In genomic region chr5:95996904-95997751, GRCh38 we compare ENCODE assay signal across 30 cellular contexts. TPM values are rescaled to one million over a fixed set of nuclear protein-coding genes. Genes with fewer than 3 reads are reported as not detected.
DNase-seq lines count a peak whose midpoint lies in the region; ATAC-seq and TF ChIP-seq lines count a peak whose summit lies in the region.
"Had no signal": no experiment of that assay in that cellular context is flagged by ENCODE, and none has a peak within 500 bp of the region (broad histone marks: within the 10 kb centered on the region; RNA-seq: fewer than 3 reads in every experiment).

No MANE protein-coding gene starts in this region.

- H4K20me1 ChIP-seq in Karpas-422 (ENCODE audit: insufficient read depth, low read depth, low read length): no peaks in the 10 kb centered on the region

- CTCF ChIA-PET in activated CD4-positive, alpha-beta T cell treated with anti-CD3 and anti-CD28 coated beads for 36 hours (lab: Charles Lee): no interaction called here

- DNase-seq in activated CD4-positive, alpha-beta T cell treated with anti-CD3 and anti-CD28 coated beads for 36 hours: no peak
- DNase-seq in activated CD4-positive, alpha-beta T cell treated with anti-CD3 and anti-CD28 coated beads for 48 hours: no peak
- DNase-seq in Karpas-422 (peak; percentile 34), endodermal cell (no peak), occipital lobe (lab: John Stamatoyannopoulos, UW) (no peak)
- no peak for DNase-seq in stimulated activated effector memory CD8-positive, alpha-beta T cell treated with anti-CD3 and anti-CD28 coated beads, Interleukin-12 subunit alpha, Interleukin-12 subunit beta, amount 100 ng/mL, for 72 hours (ENCODE audit: low spot score in 2 of 2)
- DNase-seq: activated CD4-positive, alpha-beta T cell treated with anti-CD3 and anti-CD28 coated beads, Interleukin-2, amount 50 U/mL, for 1 hour; activated CD8-positive, alpha-beta memory T cell treated with anti-CD3 and anti-CD28 coated beads, Interleukin-2, amount 10 ng/mL, durations not matched to agents 7 days and 5 days; activated naive CD4-positive, alpha-beta T cell treated with anti-CD3 and anti-CD28 coated beads for 36 hours; activated T-cell treated with anti-CD3 and anti-CD28 coated beads, Interleukin-2, amount 50 U/mL, for 72 hours; CD4-positive, alpha-beta T cell; dermis blood vessel endothelial cell; foreskin melanocyte; heart left ventricle; MM.1S; NCI-H1105 treated with DMSO at 0.1 percent for 48 hours; NCI-H2029 treated with DMSO at 0.1 percent for 48 hours; NCI-H345; NCI-H774; psoas muscle; stimulated activated CD4-positive, alpha-beta T cell treated with anti-CD3 and anti-CD28 coated beads, Interleukin-4, amount 100 ng/mL, for 24 hours; T-helper 9 cell; upper lobe of left lung had no signal

- H3K36me3 Mint-ChIP-seq in activated CD4-positive, alpha-beta T cell treated with anti-CD3 and anti-CD28 coated beads for 36 hours (ENCODE audit: low read depth): no peaks in the 10 kb centered on the region
- H3K36me3 Mint-ChIP-seq in endodermal cell (ENCODE audit: low read depth): no peaks in the 10 kb centered on the region
- H3K36me3 Mint-ChIP-seq in stimulated activated effector memory CD8-positive, alpha-beta T cell treated with anti-CD3 and anti-CD28 coated beads, Interleukin-12 subunit alpha, Interleukin-12 subunit beta, amount 100 ng/mL, for 72 hours: no peaks in the 10 kb centered on the region
- H3K36me3 Mint-ChIP-seq: brain, mesothelial cell of epicardium had no signal

- intact Hi-C loops in activated CD4-positive, alpha-beta T cell treated with anti-CD3 and anti-CD28 coated beads for 36 hours (cut with DNase I, micrococcal nuclease): no loop called here

- H3K4me3 ChIP-seq in Karpas-422 (ENCODE audit: low read length) (no peak overlapping the region), endodermal cell (ENCODE audit: low read length) (peak overlapping the region; percentile 39)
- H3K4me3 ChIP-seq: GM12878, heart left ventricle, psoas muscle, suprapubic skin, upper lobe of left lung had no signal

- H3K9ac ChIP-seq in Karpas-422 (ENCODE audit: low read length): no peak overlapping the region
- H3K9ac ChIP-seq in endodermal cell (ENCODE audit: extremely low read depth, low read length, poor library complexity, severe bottlenecking): no peak overlapping the region
- H3K9ac ChIP-seq: KMS-11 had no signal

- peaks cover 7% of the 10 kb centered on the region for H3K27me3 Mint-ChIP-seq in activated CD4-positive, alpha-beta T cell treated with anti-CD3 and anti-CD28 coated beads for 36 hours
- no peaks in the 10 kb centered on the region for H3K27me3 Mint-ChIP-seq in endodermal cell (ENCODE audit: insufficient read depth)
- H3K27me3 Mint-ChIP-seq: brain had no signal

- no peak for TF ChIP-seq CTCF in endodermal cell (conservative IDR thresholded peaks at IDR 0.05)

- H3K79me2 ChIP-seq in Karpas-422 (ENCODE audit: low read length): no peaks in the 10 kb centered on the region

- no peak overlapping the region for H3K4me2 ChIP-seq in Karpas-422 (ENCODE audit: low read depth, low read length, poor library complexity, severe bottlenecking)
- H3K4me2 ChIP-seq: KMS-11 had no signal

- peaks cover 7% of the 10 kb centered on the region for H3K4me1 Mint-ChIP-seq in activated CD4-positive, alpha-beta T cell treated with anti-CD3 and anti-CD28 coated beads for 36 hours
- H3K4me1 Mint-ChIP-seq in endodermal cell: peaks cover 34% of the 10 kb centered on the region
- H3K4me1 Mint-ChIP-seq in stimulated activated effector memory CD8-positive, alpha-beta T cell treated with anti-CD3 and anti-CD28 coated beads, Interleukin-12 subunit alpha, Interleukin-12 subunit beta, amount 100 ng/mL, for 72 hours: peaks cover 7% of the 10 kb centered on the region
- H3K4me1 Mint-ChIP-seq: activated CD8-positive, alpha-beta memory T cell treated with anti-CD3 and anti-CD28 coated beads, Interleukin-2, amount 10 ng/mL, durations not matched to agents 7 days and 5 days; brain; mesothelial cell of epicardium had no signal

- H3K4me3 Mint-ChIP-seq in activated CD4-positive, alpha-beta T cell treated with anti-CD3 and anti-CD28 coated beads for 36 hours: no peak overlapping the region
- H3K4me3 Mint-ChIP-seq in endodermal cell: no peak overlapping the region
- no peak overlapping the region for H3K4me3 Mint-ChIP-seq in stimulated activated effector memory CD8-positive, alpha-beta T cell treated with anti-CD3 and anti-CD28 coated beads, Interleukin-12 subunit alpha, Interleukin-12 subunit beta, amount 100 ng/mL, for 72 hours
- H3K4me3 Mint-ChIP-seq: activated CD8-positive, alpha-beta memory T cell treated with anti-CD3 and anti-CD28 coated beads, Interleukin-2, amount 10 ng/mL, durations not matched to agents 7 days and 5 days; activated naive CD4-positive, alpha-beta T cell treated with anti-CD3 and anti-CD28 coated beads for 36 hours; activated T-cell treated with anti-CD3 and anti-CD28 coated beads, Interleukin-2, amount 50 U/mL, for 72 hours; brain; CD4-positive, alpha-beta T cell; mesothelial cell of epicardium had no signal

- no peaks in the 10 kb centered on the region for H3K4me1 ChIP-seq in Karpas-422 (ENCODE audit: low read length)
- H3K4me1 ChIP-seq in endodermal cell (ENCODE audit: control insufficient read depth, insufficient read depth, low read length): peaks cover 23% of the 10 kb centered on the region
- H3K4me1 ChIP-seq: heart left ventricle, psoas muscle, suprapubic skin, upper lobe of left lung had no signal

- no peak overlapping the region for H2AFZ ChIP-seq in Karpas-422 (ENCODE audit: low read length)

- H3K27me3 ChIP-seq in Karpas-422 (ENCODE audit: low read length) (no peaks in the 10 kb centered on the region), endodermal cell (ENCODE audit: control insufficient read depth, insufficient read depth, low read length, poor library complexity, severe bottlenecking) (no peaks in the 10 kb centered on the region)
- H3K27me3 ChIP-seq: heart left ventricle, suprapubic skin, upper lobe of left lung had no signal

- H3K36me3 ChIP-seq in Karpas-422 (ENCODE audit: insufficient read depth, low read length): no peaks in the 10 kb centered on the region
- no peaks in the 10 kb centered on the region for H3K36me3 ChIP-seq in endodermal cell (ENCODE audit: control insufficient read depth, insufficient read depth, low read length)
- H3K36me3 ChIP-seq: heart left ventricle, suprapubic skin, upper lobe of left lung had no signal

- peak overlapping the region; percentile 6 for H3K27ac Mint-ChIP-seq in activated CD4-positive, alpha-beta T cell treated with anti-CD3 and anti-CD28 coated beads for 36 hours
- H3K27ac Mint-ChIP-seq in endodermal cell: peak overlapping the region; percentile 14
- peak overlapping the region; percentile 7 for H3K27ac Mint-ChIP-seq in stimulated activated effector memory CD8-positive, alpha-beta T cell treated with anti-CD3 and anti-CD28 coated beads, Interleukin-12 subunit alpha, Interleukin-12 subunit beta, amount 100 ng/mL, for 72 hours
- H3K27ac Mint-ChIP-seq: activated CD8-positive, alpha-beta memory T cell treated with anti-CD3 and anti-CD28 coated beads, Interleukin-2, amount 10 ng/mL, durations not matched to agents 7 days and 5 days; activated naive CD4-positive, alpha-beta T cell treated with anti-CD3 and anti-CD28 coated beads for 36 hours; activated T-cell treated with anti-CD3 and anti-CD28 coated beads, Interleukin-2, amount 50 U/mL, for 72 hours; brain; CD4-positive, alpha-beta T cell; mesothelial cell of epicardium had no signal

- ATAC-seq in activated CD4-positive, alpha-beta T cell treated with anti-CD3 and anti-CD28 coated beads for 36 hours: no peak
- no peak for ATAC-seq in stimulated activated effector memory CD8-positive, alpha-beta T cell treated with anti-CD3 and anti-CD28 coated beads, Interleukin-12 subunit alpha, Interleukin-12 subunit beta, amount 100 ng/mL, for 72 hours
- no peak for ATAC-seq in HG02973 (IDR thresholded peaks at IDR 0.05; ENCODE audit: unreplicated experiment)
- no peak for ATAC-seq in GM21515 (IDR thresholded peaks at IDR 0.05; ENCODE audit: unreplicated experiment)
- ATAC-seq: activated CD8-positive, alpha-beta memory T cell treated with anti-CD3 and anti-CD28 coated beads, Interleukin-2, amount 10 ng/mL, durations not matched to agents 7 days and 5 days; activated T-cell treated with anti-CD3 and anti-CD28 coated beads, Interleukin-2, amount 50 U/mL, for 72 hours; GM12878; heart left ventricle; psoas muscle had no signal

- no peaks in the 10 kb centered on the region for H3K9me3 Mint-ChIP-seq in activated CD4-positive, alpha-beta T cell treated with anti-CD3 and anti-CD28 coated beads for 36 hours (ENCODE audit: low read depth)
- H3K9me3 Mint-ChIP-seq in endodermal cell: peaks cover 1% of the 10 kb centered on the region
- no peaks in the 10 kb centered on the region for H3K9me3 Mint-ChIP-seq in stimulated activated effector memory CD8-positive, alpha-beta T cell treated with anti-CD3 and anti-CD28 coated beads, Interleukin-12 subunit alpha, Interleukin-12 subunit beta, amount 100 ng/mL, for 72 hours
- H3K9me3 Mint-ChIP-seq: activated naive CD4-positive, alpha-beta T cell treated with anti-CD3 and anti-CD28 coated beads for 36 hours; CD4-positive, alpha-beta T cell had no signal

- H3K27ac ChIP-seq in Karpas-422 (ENCODE audit: low read length) (no peak overlapping the region), endodermal cell (ENCODE audit: low read depth, low read length) (no peak overlapping the region)
- H3K27ac ChIP-seq: heart left ventricle, KMS-11, psoas muscle, suprapubic skin, upper lobe of left lung had no signal

- POLR2A ChIA-PET in activated CD4-positive, alpha-beta T cell treated with anti-CD3 and anti-CD28 coated beads for 36 hours (lab: Charles Lee): no interaction called here

- no peaks in the 10 kb centered on the region for H3K9me2 ChIP-seq in Karpas-422 (replicated peaks; ENCODE audit: insufficient read depth, low read length)

- H3K9me3 ChIP-seq in Karpas-422 (ENCODE audit: low read length) (no peaks in the 10 kb centered on the region), endodermal cell (ENCODE audit: control insufficient read depth, low read length) (peaks cover 4% of the 10 kb centered on the region)
- H3K9me3 ChIP-seq: heart left ventricle, psoas muscle, suprapubic skin, upper lobe of left lung had no signal

RNA-seq across cellular contexts. Expression of gene ELL2, which starts 35.5 kb away (rescaled TPM):
- total RNA-seq in activated CD4-positive, alpha-beta T cell treated with anti-CD3 and anti-CD28 coated beads for 36 hours: 100 to 1,000 TPM in 1 of 2 experiments, 10 to 100 TPM in 1; 87.6 to 131 TPM
- total RNA-seq in Karpas-422 (2014; rRNA removed; shearing (Covaris generic); ENCODE audit: low replicate concordance): 0.32 and 0.48 TPM in 2 replicates
- total RNA-seq in endodermal cell (10 to 100 TPM; 28.6 to 44.1 TPM), occipital lobe (35.6 TPM)
- 16.7 TPM for polyA plus RNA-seq in endodermal cell (2013, experiment 1 of 2)
- 17.0 TPM for polyA plus RNA-seq in endodermal cell (2013, experiment 2 of 2)

Comparison
In these comparisons a context has a peak if more than half of its experiments do, and no peak if none do; other contexts are left out.
1. RNA of gene ELL2, which starts 35.5 kb away (total RNA-seq): 87.6 to 131 TPM in activated CD4-positive, alpha-beta T cell treated with anti-CD3 and anti-CD28 coated beads for 36 hours, 28.6 to 44.1 TPM in endodermal cell and 35.6 TPM in occipital lobe (single experiment); 0.32 to 0.48 TPM in Karpas-422; every median in the first group is over 10 times any median in the second.
2. Peak in every context shown above with its lines, with median percentiles within 50 percentile points of each other: H3K27ac Mint-ChIP-seq.